Comparison of ENCODE assay signal across 29 cellular contexts in the genomic region with DNA sequence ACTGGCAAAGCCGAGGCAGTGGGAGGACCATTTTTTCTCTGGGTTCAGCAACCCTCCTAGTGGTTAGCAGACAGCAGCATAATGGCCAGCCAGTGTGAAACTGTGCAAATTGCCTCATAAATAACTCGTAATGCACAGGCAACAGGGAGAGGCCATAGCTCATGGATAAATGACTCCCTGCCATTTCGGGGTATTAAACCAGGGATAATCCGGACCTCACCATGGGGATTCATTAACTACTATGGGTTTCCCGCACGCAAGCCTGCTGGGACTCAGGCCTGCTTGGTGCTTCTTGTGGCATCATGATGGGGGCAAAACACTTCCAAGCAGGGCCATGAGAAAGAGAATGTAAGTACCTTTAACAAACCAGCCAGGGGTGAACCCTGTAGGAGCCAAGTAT.
"Had no signal": no experiment of that assay in that cellular context is flagged by ENCODE, and none has a peak within 500 bp of the region (broad histone marks: within the 10 kb centered on the region; RNA-seq: fewer than 3 reads in every experiment).

No MANE protein-coding gene starts in this region.

- H3K27me3 ChIP-seq: ovary, vagina had no signal

- H3K4me3 ChIP-seq: breast epithelium, heart right ventricle, left lung, lung, mucosa of descending colon, ovary, prostate gland, sigmoid colon, vagina had no signal

- H3K4me1 Mint-ChIP-seq: activated CD4-positive, alpha-beta memory T cell treated with anti-CD3 and anti-CD28 coated beads, Interleukin-2, amount 10 ng/mL, durations not matched to agents 7 days and 5 days; activated CD4-positive, alpha-beta T cell treated with anti-CD3 and anti-CD28 coated beads, Interleukin-2, amount 10 ng/mL, durations not matched to agents 24 days and 14 days; stimulated activated effector memory CD8-positive, alpha-beta T cell treated with anti-CD3 and anti-CD28 coated beads, Interleukin-12 subunit alpha, Interleukin-12 subunit beta, amount 100 ng/mL, for 72 hours; stimulated activated naive CD8-positive, alpha-beta T cell treated with anti-CD3 and anti-CD28 coated beads, Interleukin-15, amount 100 ng/mL, for 72 hours had no signal

- H3K9me3 Mint-ChIP-seq: activated CD4-positive, alpha-beta memory T cell treated with anti-CD3 and anti-CD28 coated beads, Interleukin-2, amount 10 ng/mL, durations not matched to agents 7 days and 5 days; activated CD4-positive, alpha-beta T cell treated with anti-CD3 and anti-CD28 coated beads, Interleukin-2, amount 10 ng/mL, durations not matched to agents 24 days and 14 days; activated T-cell treated with anti-CD3 and anti-CD28 coated beads, Interleukin-2, amount 50 U/mL, for 24 hours; natural killer cell treated with Interleukin-12 subunit alpha and Interleukin-12 subunit beta and Interleukin-15 and Interleukin-18, amount 100 ng/mL, for 72 hours; stimulated activated effector memory CD8-positive, alpha-beta T cell treated with anti-CD3 and anti-CD28 coated beads, Interleukin-12 subunit alpha, Interleukin-12 subunit beta, amount 100 ng/mL, for 72 hours; stimulated activated naive CD8-positive, alpha-beta T cell treated with anti-CD3 and anti-CD28 coated beads, Interleukin-15, amount 100 ng/mL, for 72 hours; type B pancreatic cell had no signal

- H3K4me3 Mint-ChIP-seq: activated CD4-positive, alpha-beta memory T cell treated with anti-CD3 and anti-CD28 coated beads, Interleukin-2, amount 10 ng/mL, durations not matched to agents 7 days and 5 days; activated CD4-positive, alpha-beta T cell treated with anti-CD3 and anti-CD28 coated beads, Interleukin-2, amount 10 ng/mL, durations not matched to agents 24 days and 14 days; activated T-cell treated with anti-CD3 and anti-CD28 coated beads, Interleukin-2, amount 50 U/mL, for 24 hours; natural killer cell treated with Interleukin-12 subunit alpha and Interleukin-12 subunit beta and Interleukin-15 and Interleukin-18, amount 100 ng/mL, for 72 hours; stimulated activated effector memory CD8-positive, alpha-beta T cell treated with anti-CD3 and anti-CD28 coated beads, Interleukin-12 subunit alpha, Interleukin-12 subunit beta, amount 100 ng/mL, for 72 hours; stimulated activated naive CD8-positive, alpha-beta T cell treated with anti-CD3 and anti-CD28 coated beads, Interleukin-15, amount 100 ng/mL, for 72 hours; type B pancreatic cell had no signal

- H3K36me3 Mint-ChIP-seq: natural killer cell treated with Interleukin-12 subunit alpha and Interleukin-12 subunit beta and Interleukin-15 and Interleukin-18, amount 100 ng/mL, for 72 hours; stimulated activated effector memory CD8-positive, alpha-beta T cell treated with anti-CD3 and anti-CD28 coated beads, Interleukin-12 subunit alpha, Interleukin-12 subunit beta, amount 100 ng/mL, for 72 hours; type B pancreatic cell had no signal

- ATAC-seq: heart right ventricle; left lung; mucosa of descending colon; natural killer cell treated with Interleukin-12 subunit alpha and Interleukin-12 subunit beta and Interleukin-15 and Interleukin-18, amount 100 ng/mL, for 72 hours; stimulated activated effector memory CD8-positive, alpha-beta T cell treated with anti-CD3 and anti-CD28 coated beads, Interleukin-12 subunit alpha, Interleukin-12 subunit beta, amount 100 ng/mL, for 72 hours; stimulated activated naive CD8-positive, alpha-beta T cell treated with anti-CD3 and anti-CD28 coated beads, Interleukin-15, amount 100 ng/mL, for 72 hours had no signal

- H3K36me3 ChIP-seq: breast epithelium, heart right ventricle, left lung, ovary, prostate gland, sigmoid colon, vagina had no signal

- DNase-seq: activated CD4-positive, alpha-beta memory T cell treated with anti-CD3 and anti-CD28 coated beads, Interleukin-2, amount 10 ng/mL, durations not matched to agents 7 days and 5 days; activated CD4-positive, alpha-beta T cell treated with anti-CD3 and anti-CD28 coated beads, Interleukin-2, amount 10 ng/mL, durations not matched to agents 24 days and 14 days; activated CD4-positive, CD25-positive, alpha-beta regulatory T cell treated with anti-CD3 and anti-CD28 coated beads, Interleukin-2, amount 50 U/mL, for 72 hours; activated CD8-positive, alpha-beta memory T cell treated with anti-CD3 and anti-CD28 coated beads, Interleukin-2, amount 50 U/mL, for 48 hours; activated gamma-delta T cell treated with Interleukin-2 at 50 U/mL for 16 hours; activated naive CD4-positive, alpha-beta T cell treated with anti-CD3 and anti-CD28 coated beads, Interleukin-2, amount 50 U/mL, for 16 hours; activated T-cell treated with anti-CD3 and anti-CD28 coated beads, Interleukin-2, amount 50 U/mL, for 24 hours; amniotic stem cell; central memory CD4-positive, alpha-beta T cell; foreskin fibroblast; heart right ventricle; kidney glomerular epithelial cell; left lung; mesendoderm; mucosa of descending colon; ovary; sigmoid colon; small intestine; stimulated activated CD4-positive, alpha-beta T cell treated with anti-CD3 and anti-CD28 coated beads, Interleukin-4, amount 100 ng/mL, for 24 hours; stimulated activated naive CD8-positive, alpha-beta T cell treated with anti-CD3 and anti-CD28 coated beads, Interleukin-15, amount 100 ng/mL, for 72 hours; substantia nigra; T1000 had no signal

- H3K27ac ChIP-seq: breast epithelium, heart right ventricle, left lung, ovary, prostate gland, sigmoid colon, vagina had no signal

- H3K9me3 ChIP-seq: breast epithelium, heart right ventricle, left lung, mucosa of descending colon, ovary, prostate gland, sigmoid colon, vagina had no signal

- H3K27me3 Mint-ChIP-seq: activated CD4-positive, alpha-beta memory T cell treated with anti-CD3 and anti-CD28 coated beads, Interleukin-2, amount 10 ng/mL, durations not matched to agents 7 days and 5 days; activated CD4-positive, alpha-beta T cell treated with anti-CD3 and anti-CD28 coated beads, Interleukin-2, amount 10 ng/mL, durations not matched to agents 24 days and 14 days had no signal

- H3K27ac Mint-ChIP-seq: activated CD4-positive, alpha-beta memory T cell treated with anti-CD3 and anti-CD28 coated beads, Interleukin-2, amount 10 ng/mL, durations not matched to agents 7 days and 5 days; activated CD4-positive, alpha-beta T cell treated with anti-CD3 and anti-CD28 coated beads, Interleukin-2, amount 10 ng/mL, durations not matched to agents 24 days and 14 days; activated T-cell treated with anti-CD3 and anti-CD28 coated beads, Interleukin-2, amount 50 U/mL, for 24 hours; natural killer cell treated with Interleukin-12 subunit alpha and Interleukin-12 subunit beta and Interleukin-15 and Interleukin-18, amount 100 ng/mL, for 72 hours; stimulated activated effector memory CD8-positive, alpha-beta T cell treated with anti-CD3 and anti-CD28 coated beads, Interleukin-12 subunit alpha, Interleukin-12 subunit beta, amount 100 ng/mL, for 72 hours; stimulated activated naive CD8-positive, alpha-beta T cell treated with anti-CD3 and anti-CD28 coated beads, Interleukin-15, amount 100 ng/mL, for 72 hours; type B pancreatic cell had no signal

- H3K4me1 ChIP-seq: breast epithelium, heart right ventricle, left lung, prostate gland, sigmoid colon, vagina had no signal
